In the genomic region with DNA sequence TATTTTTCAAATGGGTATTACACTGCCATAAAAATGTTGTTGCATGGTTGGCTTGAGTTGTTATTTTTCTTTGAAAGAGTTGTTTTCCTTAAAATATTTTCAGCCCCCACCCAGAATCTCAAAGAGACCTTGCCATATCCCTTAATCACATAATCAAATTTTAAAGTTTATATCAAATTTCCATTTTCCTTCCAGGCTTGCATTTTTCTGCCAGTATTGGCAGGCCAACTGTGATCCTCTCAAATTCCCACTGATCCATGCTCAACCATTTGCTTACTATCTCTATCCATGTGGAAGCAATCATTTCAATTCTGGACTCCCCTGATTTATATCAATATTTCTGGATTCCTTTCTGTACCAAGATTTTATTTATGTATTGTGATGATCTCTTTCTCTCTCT, we compare ENCODE assay signal across 25 cellular contexts.
"Had no signal": no experiment of that assay in that cellular context is flagged by ENCODE, and none has a peak within 500 bp of the region (broad histone marks: within the 10 kb centered on the region; RNA-seq: fewer than 3 reads in every experiment).

No MANE protein-coding gene starts in this region.

- H3K79me2 ChIP-seq: hepatocyte had no signal

- H3K27me3 ChIP-seq: hepatocyte, left lung, right atrium auricular region, tibial nerve had no signal

- H3K4me3 Mint-ChIP-seq: activated CD8-positive, alpha-beta T cell treated with anti-CD3 and anti-CD28 coated beads, Interleukin-2, amount 10 ng/mL, durations not matched to agents 7 days and 5 days; activated naive CD8-positive, alpha-beta T cell treated with anti-CD3 and anti-CD28 coated beads, Interleukin-2, amount 50 U/mL, for 24 hours; activated T-helper 1 cell treated with anti-CD3 and anti-CD28 coated beads, Interleukin-12 subunit alpha, Interleukin-12 subunit beta, Interleukin-2, Interleukin-4 antibody, amounts not matched to agents 30 ng/mL and 10 ng/mL and 1 ng/mL, durations not matched to agents 14 hours and 24 hours and 36 hours; central memory CD8-positive, alpha-beta T cell; immature natural killer cell; naive thymus-derived CD4-positive, alpha-beta T cell; stimulated activated naive CD8-positive, alpha-beta T cell treated with anti-CD3 and anti-CD28 coated beads, Interleukin-15, Interleukin-2, amounts not matched to agents 100 ng/mL and 50 ng/mL, for 24 hours; T-helper 1 cell treated with Interleukin-12 subunit alpha and Interleukin-12 subunit beta and Interleukin-4 antibody, amounts not matched to agents 30 μg/mL and 1 μg/mL, for 36 hours had no signal

- H2AFZ ChIP-seq: hepatocyte had no signal

- H3K4me1 ChIP-seq: prostate gland had no signal

- DNase-seq: activated CD4-positive, alpha-beta T cell treated with anti-CD3 and anti-CD28 coated beads for 48 hours; activated CD4-positive, CD25-positive, alpha-beta regulatory T cell; activated CD8-positive, alpha-beta T cell treated with anti-CD3 and anti-CD28 coated beads, Interleukin-2, amount 10 ng/mL, durations not matched to agents 7 days and 5 days; activated gamma-delta T cell; activated naive CD4-positive, alpha-beta T cell treated with anti-CD3 and anti-CD28 coated beads, Interleukin-2, amount 50 U/mL, for 16 hours; activated naive CD8-positive, alpha-beta T cell treated with anti-CD3 and anti-CD28 coated beads, Interleukin-2, amount 50 U/mL, for 24 hours; anterior cingulate cortex; foreskin melanocyte; immature natural killer cell; left lung; naive thymus-derived CD4-positive, alpha-beta T cell; stimulated activated CD4-positive, alpha-beta T cell treated with anti-CD3 and anti-CD28 coated beads, Interleukin-1b, Interleukin-23, amount 100 ng/mL, for 48 hours; T1000 had no signal

- H3K36me3 ChIP-seq: left lung, prostate gland, right atrium auricular region, tibial nerve had no signal

- H3K27me3 Mint-ChIP-seq: activated naive CD8-positive, alpha-beta T cell treated with anti-CD3 and anti-CD28 coated beads, Interleukin-2, amount 50 U/mL, for 24 hours; stimulated activated naive CD8-positive, alpha-beta T cell treated with anti-CD3 and anti-CD28 coated beads, Interleukin-15, Interleukin-2, amounts not matched to agents 100 ng/mL and 50 ng/mL, for 24 hours had no signal

- H3K9me3 Mint-ChIP-seq: activated naive CD8-positive, alpha-beta T cell treated with anti-CD3 and anti-CD28 coated beads, Interleukin-2, amount 50 U/mL, for 24 hours; activated T-helper 1 cell treated with anti-CD3 and anti-CD28 coated beads, Interleukin-12 subunit alpha, Interleukin-12 subunit beta, Interleukin-2, Interleukin-4 antibody, amounts not matched to agents 30 ng/mL and 10 ng/mL and 1 ng/mL, durations not matched to agents 14 hours and 24 hours and 36 hours; central memory CD8-positive, alpha-beta T cell; immature natural killer cell; naive thymus-derived CD4-positive, alpha-beta T cell; stimulated activated naive CD8-positive, alpha-beta T cell treated with anti-CD3 and anti-CD28 coated beads, Interleukin-15, Interleukin-2, amounts not matched to agents 100 ng/mL and 50 ng/mL, for 24 hours; T-helper 1 cell treated with Interleukin-12 subunit alpha and Interleukin-12 subunit beta and Interleukin-4 antibody, amounts not matched to agents 30 μg/mL and 1 μg/mL, for 36 hours had no signal

- H3K4me1 Mint-ChIP-seq: central memory CD8-positive, alpha-beta T cell; immature natural killer cell; naive thymus-derived CD4-positive, alpha-beta T cell had no signal

- ATAC-seq: activated CD8-positive, alpha-beta T cell treated with anti-CD3 and anti-CD28 coated beads, Interleukin-2, amount 10 ng/mL, durations not matched to agents 7 days and 5 days; activated naive CD8-positive, alpha-beta T cell treated with anti-CD3 and anti-CD28 coated beads, Interleukin-2, amount 50 U/mL, for 24 hours; left lung; naive thymus-derived CD4-positive, alpha-beta T cell had no signal

- H3K4me3 ChIP-seq: coronary artery, hepatocyte, left lung, lung, prostate gland, right atrium auricular region, skin epidermis, tibial nerve had no signal

- H3K4me2 ChIP-seq: hepatocyte had no signal

- H3K27ac Mint-ChIP-seq: activated CD8-positive, alpha-beta T cell treated with anti-CD3 and anti-CD28 coated beads, Interleukin-2, amount 10 ng/mL, durations not matched to agents 7 days and 5 days; activated naive CD8-positive, alpha-beta T cell treated with anti-CD3 and anti-CD28 coated beads, Interleukin-2, amount 50 U/mL, for 24 hours; activated T-helper 1 cell treated with anti-CD3 and anti-CD28 coated beads, Interleukin-12 subunit alpha, Interleukin-12 subunit beta, Interleukin-2, Interleukin-4 antibody, amounts not matched to agents 30 ng/mL and 10 ng/mL and 1 ng/mL, durations not matched to agents 14 hours and 24 hours and 36 hours; immature natural killer cell; naive thymus-derived CD4-positive, alpha-beta T cell; stimulated activated naive CD8-positive, alpha-beta T cell treated with anti-CD3 and anti-CD28 coated beads, Interleukin-15, Interleukin-2, amounts not matched to agents 100 ng/mL and 50 ng/mL, for 24 hours; T-helper 1 cell treated with Interleukin-12 subunit alpha and Interleukin-12 subunit beta and Interleukin-4 antibody, amounts not matched to agents 30 μg/mL and 1 μg/mL, for 36 hours had no signal

- H3K27ac ChIP-seq: coronary artery, epithelial cell of prostate, hepatocyte, left lung, prostate gland, right atrium auricular region had no signal

- H3K9me3 ChIP-seq: left lung, prostate gland, right atrium auricular region, tibial nerve had no signal
